ENCODE assay signal across 8 cellular contexts in genomic region chr5:100623719-100624118, GRCh38.
DNase-seq lines count a peak whose midpoint lies in the region; ATAC-seq, FAIRE-seq and TF ChIP-seq lines count a peak whose summit lies in the region.

No MANE protein-coding gene starts in this region.

- no peaks in the 10 kb centered on the region for H3K9me3 ChIP-seq in endothelial cell of umbilical vein (replicated peaks; ENCODE audit: control insufficient read depth, insufficient read depth, low read length)

- dilution Hi-C loops in endothelial cell of umbilical vein (cut with MboI; ENCODE audit: extremely low pct_ligation_motif_present, low sequenced_read_pairs): no loop called here

- DNase-seq in AG20443 (ENCODE audit: low spot score) (peak; percentile 13), NOMO-1 treated with DMSO at 0.1 percent for 48 hours (lab: John Stamatoyannopoulos, UW; ENCODE audit: unreplicated experiment) (peak; percentile 72), endothelial cell of umbilical vein (ENCODE audit: low read depth, low spot score) (peak; percentile 67), stromal cell of bone marrow (ENCODE audit: low read depth) (peak; percentile 35), AG08395 (ENCODE audit: low spot score) (no peak), DMS114 treated with DMSO at 0.1 percent for 48 hours (lab: John Stamatoyannopoulos, UW; ENCODE audit: unreplicated experiment) (no peak)

- peak; percentile 32 to 46 for TF ChIP-seq CTCF in endothelial cell of umbilical vein (IDR thresholded peaks at IDR 0.05; ENCODE audit: extremely low read depth in 1 of 2, insufficient read depth in 1 of 2, low read depth in 1 of 2, low read length in 2 of 2)

- H3K9ac ChIP-seq in endothelial cell of umbilical vein (replicated peaks; ENCODE audit: extremely low read depth, insufficient read depth, low read length): no peak overlapping the region

- peak; percentile 82 for ATAC-seq in GM18508 (IDR thresholded peaks at IDR 0.05; ENCODE audit: insufficient read depth, unreplicated experiment)
- peak; percentile 86 for ATAC-seq in HG02973 (IDR thresholded peaks at IDR 0.05; ENCODE audit: unreplicated experiment)

- intact Hi-C loops in endothelial cell of umbilical vein (cut with micrococcal nuclease): loop anchor here (1.0 to 5.0 kb wide), 5 partner anchors 191 to 1054 kb away; no protein-coding TSS in a partner anchor

- H3K4me1 ChIP-seq in endothelial cell of umbilical vein (ENCODE audit: control insufficient read depth, extremely low read depth, insufficient read depth, low read length): peaks cover 4% of the 10 kb centered on the region

- no peak overlapping the region for H3K4me3 ChIP-seq in endothelial cell of umbilical vein (replicated peaks in 1 of 3; ENCODE audit: insufficient read depth in 1 of 3, low read depth in 1 of 3, low read length in 3 of 3)

- H3K27ac ChIP-seq in endothelial cell of umbilical vein (ENCODE audit: insufficient read depth, low read depth, low read length): no peak overlapping the region

- H2AFZ ChIP-seq in endothelial cell of umbilical vein (ENCODE audit: low read depth, low read length): no peak overlapping the region

- H3K9me1 ChIP-seq in endothelial cell of umbilical vein (replicated peaks; ENCODE audit: control insufficient read depth, extremely low read depth, insufficient read depth, low read length): no peaks in the 10 kb centered on the region

- no peak for TF ChIP-seq POLR2A in endothelial cell of umbilical vein (IDR thresholded peaks at IDR 0.05; ENCODE audit: low read depth, low read length)

- H3K79me2 ChIP-seq in endothelial cell of umbilical vein (ENCODE audit: control insufficient read depth, insufficient read depth, low read length): no peaks in the 10 kb centered on the region

- no peaks in the 10 kb centered on the region for H3K27me3 ChIP-seq in endothelial cell of umbilical vein (ENCODE audit: control insufficient read depth in 2 of 2, insufficient read depth in 2 of 2, low read length in 2 of 2)

- H3K4me2 ChIP-seq in endothelial cell of umbilical vein (ENCODE audit: insufficient read depth, low read length): no peak overlapping the region

- no peaks in the 10 kb centered on the region for H3K36me3 ChIP-seq in endothelial cell of umbilical vein (ENCODE audit: control insufficient read depth in 2 of 2, extremely low read depth in 1 of 2, insufficient read depth in 2 of 2, low read length in 2 of 2)

- POLR2A ChIA-PET in endothelial cell of umbilical vein (lab: Charles Lee): interaction anchor here (0.5 kb wide), 1 partner anchor 277 kb away, joined by 5 read pairs; no protein-coding TSS in a partner anchor

- no peaks in the 10 kb centered on the region for H4K20me1 ChIP-seq in endothelial cell of umbilical vein (replicated peaks; ENCODE audit: control insufficient read depth, extremely low read depth, insufficient read depth, low read length)

- BruUV-seq in endothelial cell of umbilical vein (replicated peaks; lab: Mats Ljungman, UMichigan): no TSS peak

- CTCF ChIA-PET in endothelial cell of umbilical vein (lab: Charles Lee): interaction anchor here (0.6 to 3.2 kb wide), 25 partner anchors 8 to 769 kb away, joined by 3 to 26 read pairs (median 3); partner anchors contain the start of gene ST8SIA4

- peak; percentile 55 for FAIRE-seq in endothelial cell of umbilical vein (lab: Jason Lieb, UNC)

TF ChIP-seq in endothelial cell of umbilical vein, 7 proteins besides CTCF, POLR2A, EP300 and RAD21:
- TF ChIP-seq MYC (IDR thresholded peaks at IDR 0.05; ENCODE audit: low read depth, low read length): no peak
- no peak for TF ChIP-seq GATA2 (IDR thresholded peaks at IDR 0.05; ENCODE audit: insufficient read depth, insufficient read length, low read depth, low read length)
- TF ChIP-seq MAX (IDR thresholded peaks at IDR 0.05; ENCODE audit: insufficient read depth, insufficient read length): no peak
- no peak for TF ChIP-seq POLR2AphosphoS5 (IDR thresholded peaks at IDR 0.05; ENCODE audit: insufficient read depth, low read depth, low read length)
- TF ChIP-seq JUN (IDR thresholded peaks at IDR 0.05; ENCODE audit: borderline replicate concordance, insufficient read depth, insufficient read length, low read depth): no peak
- no peak for TF ChIP-seq EZH2 (IDR thresholded peaks at IDR 0.05; ENCODE audit: borderline replicate concordance, low read depth, low read length, severe bottlenecking)
- no peak for TF ChIP-seq FOS (IDR thresholded peaks at IDR 0.05; ENCODE audit: borderline replicate concordance, insufficient read depth, low read length)

Comparison
In these comparisons a context has a peak if more than half of its experiments do, and no peak if none do; other contexts are left out.
1. DNase-seq: peak in AG20443 (single experiment), NOMO-1 treated with DMSO at 0.1 percent for 48 hours (single experiment), endothelial cell of umbilical vein (single experiment) and stromal cell of bone marrow (single experiment); none in AG08395 (single experiment) and DMS114 treated with DMSO at 0.1 percent for 48 hours (single experiment).